ENCODE assay signal across 10 cellular contexts in genomic region chr17:74757502-74757901, GRCh38. TPM values are rescaled to one million over a fixed set of nuclear protein-coding genes. Genes with fewer than 3 reads are reported as not detected.
A peak's percentile ranks its signal among the peaks of the same experiment; 100 is the strongest.
DNase-seq lines count a peak whose midpoint lies in the region; ATAC-seq and TF ChIP-seq lines count a peak whose summit lies in the region.
"Had no signal": no experiment of that assay in that cellular context is flagged by ENCODE, and none has a peak within 500 bp of the region (broad histone marks: within the 10 kb centered on the region; RNA-seq: fewer than 3 reads in every experiment).

No MANE protein-coding gene starts in this region.

- H4K20me1 ChIP-seq in PC-3 (ENCODE audit: low read length) (0 out of 2 replicates have a peak, but pooled peaks cover 4% of the 10 kb centered on the region), fibroblast of lung (ENCODE audit: control insufficient read depth, extremely low read depth, insufficient read depth, low read length) (no peaks in the 10 kb centered on the region)

- DNase-seq in EL (peak; percentile 41), PC-3 (no peak), fibroblast of lung (ENCODE audit: low read depth in 2 of 2) (no peak), progenitor cell of endocrine pancreas (ENCODE audit: low spot score, unreplicated experiment) (no peak), activated gamma-delta T cell treated with Interleukin-2 at 50 U/mL for 16 hours (no peak), GM19240 (ENCODE audit: insufficient read length, low spot score) (no peak), GM03348 (ENCODE audit: low spot score) (no peak)
- DNase-seq: activated effector memory CD4-positive, alpha-beta T cell treated with Interleukin-2 at 50 U/mL for 16 hours; NK-92 treated with Interleukin-12 subunit alpha and Interleukin-12 subunit beta, amount 100 ng/mL, for 24 hours had no signal

- H3K27ac ChIP-seq in PC-3 (ENCODE audit: low read length) (no peak overlapping the region), fibroblast of lung (ENCODE audit: insufficient read depth, low read length) (no peak overlapping the region)

- H3K4me1 ChIP-seq in PC-3 (ENCODE audit: insufficient read depth, low read length) (peaks cover 28% of the 10 kb centered on the region), fibroblast of lung (ENCODE audit: control insufficient read depth, extremely low read depth, insufficient read depth, low read length) (peaks cover 13% of the 10 kb centered on the region)

- no peaks in the 10 kb centered on the region for H3F3A ChIP-seq in PC-3 (ENCODE audit: low read length, unreplicated experiment)

- H3K4me2 ChIP-seq in PC-3 (ENCODE audit: low read length) (no peak overlapping the region), fibroblast of lung (ENCODE audit: extremely low read depth, insufficient read depth, low read length) (no peak overlapping the region)

- H2AFZ ChIP-seq in PC-3 (ENCODE audit: low read length) (no peak overlapping the region), fibroblast of lung (ENCODE audit: low read length) (no peak overlapping the region)

- no peaks in the 10 kb centered on the region for H3K27me3 Mint-ChIP-seq in progenitor cell of endocrine pancreas

- no peaks in the 10 kb centered on the region for H3K9me3 Mint-ChIP-seq in progenitor cell of endocrine pancreas (ENCODE audit: low read depth)

- peaks cover 62% of the 10 kb centered on the region for H3K4me1 Mint-ChIP-seq in progenitor cell of endocrine pancreas (ENCODE audit: low read depth)

- intact Hi-C loops in PC-3 (cut with micrococcal nuclease) = no loop called here

- no peaks in the 10 kb centered on the region for H3K27me3 ChIP-seq in PC-3 (ENCODE audit: low read length)
- H3K27me3 ChIP-seq in fibroblast of lung (ENCODE audit: control insufficient read depth, insufficient read depth, low read length) = no peaks in the 10 kb centered on the region

- TF ChIP-seq CTCF in PC-3 (conservative IDR thresholded peaks at IDR 0.05; ENCODE audit: low read depth, low read length) = no peak
- TF ChIP-seq CTCF in fibroblast of lung (conservative IDR thresholded peaks at IDR 0.05 in 1 of 2, IDR thresholded peaks at IDR 0.05 in 1 of 2; ENCODE audit: low read depth in 1 of 2, low read length in 2 of 2) = no peak
- TF ChIP-seq CTCF in progenitor cell of endocrine pancreas (IDR thresholded peaks at IDR 0.05; ENCODE audit: unreplicated experiment) = no peak

- no peaks in the 10 kb centered on the region for H3K36me3 ChIP-seq in PC-3 (ENCODE audit: low read depth, low read length)
- H3K36me3 ChIP-seq in fibroblast of lung (ENCODE audit: control insufficient read depth, insufficient read depth, low read length) = no peaks in the 10 kb centered on the region

- H3K4me3 Mint-ChIP-seq in progenitor cell of endocrine pancreas (ENCODE audit: low read depth) = no peak overlapping the region

- CTCF ChIA-PET in PC-3 (lab: Charles Lee) = no interaction called here

- POLR2A ChIA-PET in PC-3 (lab: Charles Lee; ENCODE audit: unreplicated experiment) = interaction anchor here (0.5 to 0.6 kb wide), 2 partner anchors 116 to 532 kb away, joined by 3 read pairs; no protein-coding TSS in a partner anchor

- BruUV-seq in PC-3 (replicated peaks; lab: Mats Ljungman, UMichigan) = no TSS peak

- H3K9ac ChIP-seq in PC-3 (ENCODE audit: low read length) (no peak overlapping the region), fibroblast of lung (ENCODE audit: insufficient read depth, low read length) (peak overlapping the region; percentile 5)

- peaks cover 40% of the 10 kb centered on the region for H3K79me2 ChIP-seq in PC-3 (ENCODE audit: low read length)
- no peaks in the 10 kb centered on the region for H3K79me2 ChIP-seq in fibroblast of lung (ENCODE audit: control insufficient read depth, insufficient read depth, low read length)

- no peak overlapping the region for H3K4me3 ChIP-seq in PC-3 (ENCODE audit: low read length)
- H3K4me3 ChIP-seq in fibroblast of lung (replicated peaks in 1 of 4; ENCODE audit: control extremely low read depth in 1 of 4, insufficient read depth in 1 of 4, low read depth in 3 of 4, low read length in 4 of 4) = no peak overlapping the region

- H3K27ac Mint-ChIP-seq in progenitor cell of endocrine pancreas = peak overlapping the region; percentile 77

- H3K9me3 ChIP-seq in PC-3 (ENCODE audit: low read length) = no peaks in the 10 kb centered on the region
- no peaks in the 10 kb centered on the region for H3K9me3 ChIP-seq in fibroblast of lung (ENCODE audit: control insufficient read depth, insufficient read depth, low read depth, low read length)

- peak; percentile 12; the same call in 1 of the 2 replicates for ATAC-seq in PC-3
- ATAC-seq in HG02852 (IDR thresholded peaks at IDR 0.05; ENCODE audit: unreplicated experiment) = no peak

- no peaks in the 10 kb centered on the region for H3K9me2 ChIP-seq in PC-3 (replicated peaks; ENCODE audit: low read length)

- H3K36me3 Mint-ChIP-seq in progenitor cell of endocrine pancreas (ENCODE audit: insufficient read depth) = peaks cover 4% of the 10 kb centered on the region

RNA-seq across cellular contexts. Expression of gene NHERF1, which starts 9.1 kb away (rescaled TPM):
- 75.0 and 116 TPM in 2 replicates for total RNA-seq in PC-3 (2014; rRNA removed)
- 7.2 and 10.2 TPM in 2 replicates for total RNA-seq in fibroblast of lung
- polyA plus RNA-seq in fibroblast of lung = 13.9 and 29.7 TPM in 2 replicates
- polyA plus RNA-seq in fibroblast of lung (2012) = 13.5 and 26.5 TPM in 2 replicates
- 23.9 and 51.9 TPM in 2 replicates for polyA minus RNA-seq in fibroblast of lung (ENCODE audit: low replicate concordance)
- 135 and 143 TPM in 2 replicates for total RNA-seq in progenitor cell of endocrine pancreas

RNA-seq across cellular contexts. Expression of gene NAT9, which starts 18.6 kb away (rescaled TPM):
- total RNA-seq in PC-3 (2014; rRNA removed) (47.2 and 55.4 TPM in 2 replicates), fibroblast of lung (29.0 and 39.6 TPM in 2 replicates), progenitor cell of endocrine pancreas (59.6 and 60.2 TPM in 2 replicates)
- 21.2 and 34.7 TPM in 2 replicates for polyA plus RNA-seq in fibroblast of lung
- polyA plus RNA-seq in fibroblast of lung (2012) = 33.8 and 47.6 TPM in 2 replicates
- polyA minus RNA-seq in fibroblast of lung (ENCODE audit: low replicate concordance) = 28.4 and 31.8 TPM in 2 replicates

RNA-seq across cellular contexts. Expression of gene RAB37, which starts 20.4 kb away (rescaled TPM):
- total RNA-seq in PC-3 (2014; rRNA removed) = 0.17 and 0.66 TPM in 2 replicates
- total RNA-seq in fibroblast of lung = 0.26 and 0.66 TPM in 2 replicates
- polyA plus RNA-seq in fibroblast of lung = 0.08 and 0.65 TPM in 2 replicates
- polyA plus RNA-seq in fibroblast of lung (2012) = 0.18 and 0.41 TPM in 2 replicates
- polyA minus RNA-seq in fibroblast of lung (ENCODE audit: low replicate concordance) = 0.33 TPM in 1 of 2 replicates, not detected in the other
- 3.2 TPM in 2 replicates for total RNA-seq in progenitor cell of endocrine pancreas

RNA-seq across cellular contexts. Expression of gene CD300LF, which starts 44.8 kb away (rescaled TPM):
- not detected in 2 replicates for total RNA-seq in PC-3 (2014; rRNA removed)
- total RNA-seq in fibroblast of lung = not detected in 2 replicates
- polyA plus RNA-seq in fibroblast of lung = not detected in 2 replicates
- not detected in 2 replicates for polyA plus RNA-seq in fibroblast of lung (2012)
- not detected in 2 replicates for polyA minus RNA-seq in fibroblast of lung (ENCODE audit: low replicate concordance)
- total RNA-seq in progenitor cell of endocrine pancreas = not detected in 2 replicates
